ENCODE assay signal across 1 cellular context in genomic region chr13:28145049-28145448, GRCh38.
A peak's percentile ranks its signal among the peaks of the same experiment; 100 is the strongest.
TF ChIP-seq lines count a peak whose summit lies in the region.

No MANE protein-coding gene starts in this region.

TF ChIP-seq in HepG2, 621 proteins besides CTCF, POLR2A, EP300 and RAD21 (continued from another document and continues in another):
- TF ChIP-seq ZNF362 (CRISPR knock-in tag; IDR thresholded peaks at IDR 0.05; ENCODE audit: borderline replicate concordance) (no peak; the same call in 1 of the 2 replicates), DPF2 (CRISPR knock-in tag; IDR thresholded peaks at IDR 0.05; ENCODE audit: borderline replicate concordance, low read depth) (peak; percentile 51; the same call in 1 of the 2 replicates), BRD4 (CRISPR knock-in tag; IDR thresholded peaks at IDR 0.05) (no peak), FOXJ3 (CRISPR knock-in tag; IDR thresholded peaks at IDR 0.05; ENCODE audit: borderline replicate concordance) (peak; percentile 81; the same call in 1 of the 2 replicates), CBX2 (IDR thresholded peaks at IDR 0.05; ENCODE audit: low read depth, low read length) (no peak), CBX2 (CRISPR knock-in tag; IDR thresholded peaks at IDR 0.05; ENCODE audit: low read depth) (no peak), ZBTB40 (IDR thresholded peaks at IDR 0.05) (no peak), ZBTB40 (CRISPR knock-in tag; IDR thresholded peaks at IDR 0.05) (no peak), AGO2 (optimal IDR thresholded peaks at IDR 0.05; ENCODE audit: low read depth, low read length) (no peak), BCL6 (CRISPR knock-in tag; IDR thresholded peaks at IDR 0.05) (peak; percentile 85), SOX6 (IDR thresholded peaks at IDR 0.05) (no peak), SOX6 (CRISPR knock-in tag; IDR thresholded peaks at IDR 0.05) (peak; percentile 26; the same call in 1 of the 2 replicates), PAX8 (CRISPR knock-in tag; IDR thresholded peaks at IDR 0.05; ENCODE audit: borderline replicate concordance) (no peak), NFAT5 (CRISPR knock-in tag; IDR thresholded peaks at IDR 0.05) (no peak), MBD4 (IDR thresholded peaks at IDR 0.05; ENCODE audit: borderline replicate concordance, low read length) (no peak), MXD4 (CRISPR knock-in tag; IDR thresholded peaks at IDR 0.05) (no peak), IRX3 (CRISPR knock-in tag; IDR thresholded peaks at IDR 0.05; ENCODE audit: borderline replicate concordance, low read depth) (no peak), GPBP1L1 (CRISPR knock-in tag; IDR thresholded peaks at IDR 0.05) (no peak), ZBTB43 (CRISPR knock-in tag; conservative IDR thresholded peaks at IDR 0.05) (peak; percentile 74; the same call in 1 of the 2 replicates), MAZ (IDR thresholded peaks at IDR 0.05; ENCODE audit: borderline replicate concordance, low read depth, low read length) (no peak), MAZ (CRISPR knock-in tag; IDR thresholded peaks at IDR 0.05; ENCODE audit: low read depth) (no peak), ZNF281 (CRISPR knock-in tag; IDR thresholded peaks at IDR 0.05; ENCODE audit: borderline replicate concordance) (no peak; the same call in 1 of the 2 replicates), NFIB (CRISPR knock-in tag; IDR thresholded peaks at IDR 0.05; ENCODE audit: borderline replicate concordance) (no peak), ZNF24 (IDR thresholded peaks at IDR 0.05) (peak; percentile 59; the same call in 1 of the 2 replicates), KAT2B (IDR thresholded peaks at IDR 0.05; ENCODE audit: borderline replicate concordance, low read depth, low read length) (peak; percentile 72), ZNF121 (CRISPR knock-in tag; IDR thresholded peaks at IDR 0.05) (no peak), FOXK2 (IDR thresholded peaks at IDR 0.05) (peak; percentile 61; the same call in 1 of the 2 replicates), PCBP1 (IDR thresholded peaks at IDR 0.05; ENCODE audit: borderline replicate concordance, low read depth, low read length) (no peak), ARNT (IDR thresholded peaks at IDR 0.05) (no peak), PAXIP1 (CRISPR knock-in tag; conservative IDR thresholded peaks at IDR 0.05) (peak; percentile 52; the same call in 1 of the 2 replicates), HOXA5 (CRISPR knock-in tag; IDR thresholded peaks at IDR 0.05) (no peak)
